Comparison of ENCODE assay signal across 15 cellular contexts in the genomic region with DNA sequence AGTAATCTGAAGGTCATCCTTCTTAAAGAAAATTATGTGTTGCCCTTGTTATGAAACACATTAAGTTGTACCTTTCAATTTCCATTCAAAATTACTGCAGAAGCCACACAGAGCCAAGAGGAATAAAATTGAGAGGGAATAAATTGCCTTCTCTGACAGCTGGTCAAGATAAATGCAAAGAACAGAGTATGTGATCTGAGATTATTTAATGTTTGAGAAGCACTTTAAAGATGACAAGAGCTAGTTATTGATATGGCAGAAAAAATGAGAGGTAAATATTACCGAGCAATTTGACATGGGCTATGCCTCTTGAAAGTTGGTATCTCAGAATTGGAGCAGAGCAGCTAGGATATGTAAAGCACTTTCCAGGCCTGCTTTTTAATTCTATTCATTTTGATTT.
"Had no signal": no experiment of that assay in that cellular context is flagged by ENCODE, and none has a peak within 500 bp of the region (broad histone marks: within the 10 kb centered on the region; RNA-seq: fewer than 3 reads in every experiment).

No MANE protein-coding gene starts in this region.

- H3K4me3 ChIP-seq: heart right ventricle, left ventricle myocardium inferior, thyroid gland had no signal

- DNase-seq: activated CD4-positive, alpha-beta T cell treated with anti-CD3 and anti-CD28 coated beads, Interleukin-2, amount 50 U/mL, for 48 hours; activated naive CD8-positive, alpha-beta T cell treated with anti-CD3 and anti-CD28 coated beads for 36 hours; amniotic stem cell; effector CD4-positive, alpha-beta T cell; heart right ventricle; kidney glomerular epithelial cell; left ventricle myocardium inferior; mammary epithelial cell; midbrain; nucleus accumbens; stimulated activated CD8-positive, alpha-beta memory T cell treated with anti-CD3 and anti-CD28 coated beads, Interleukin-4, amount 100 ng/mL, for 48 hours; stimulated activated naive CD4-positive, alpha-beta T cell; thyroid gland; WERI-Rb-1 had no signal

- H3K9me3 ChIP-seq: heart right ventricle, left ventricle myocardium inferior, thyroid gland had no signal

- ATAC-seq: esophagus mucosa, heart right ventricle had no signal

- H3K4me1 ChIP-seq: thyroid gland had no signal

- H3K27me3 ChIP-seq: heart right ventricle, thyroid gland had no signal

- H3K36me3 ChIP-seq: heart right ventricle, left ventricle myocardium inferior, thyroid gland, WERI-Rb-1 had no signal

- H3K27ac ChIP-seq: heart right ventricle, left ventricle myocardium inferior, thyroid gland, WERI-Rb-1 had no signal
